In the genomic region with DNA sequence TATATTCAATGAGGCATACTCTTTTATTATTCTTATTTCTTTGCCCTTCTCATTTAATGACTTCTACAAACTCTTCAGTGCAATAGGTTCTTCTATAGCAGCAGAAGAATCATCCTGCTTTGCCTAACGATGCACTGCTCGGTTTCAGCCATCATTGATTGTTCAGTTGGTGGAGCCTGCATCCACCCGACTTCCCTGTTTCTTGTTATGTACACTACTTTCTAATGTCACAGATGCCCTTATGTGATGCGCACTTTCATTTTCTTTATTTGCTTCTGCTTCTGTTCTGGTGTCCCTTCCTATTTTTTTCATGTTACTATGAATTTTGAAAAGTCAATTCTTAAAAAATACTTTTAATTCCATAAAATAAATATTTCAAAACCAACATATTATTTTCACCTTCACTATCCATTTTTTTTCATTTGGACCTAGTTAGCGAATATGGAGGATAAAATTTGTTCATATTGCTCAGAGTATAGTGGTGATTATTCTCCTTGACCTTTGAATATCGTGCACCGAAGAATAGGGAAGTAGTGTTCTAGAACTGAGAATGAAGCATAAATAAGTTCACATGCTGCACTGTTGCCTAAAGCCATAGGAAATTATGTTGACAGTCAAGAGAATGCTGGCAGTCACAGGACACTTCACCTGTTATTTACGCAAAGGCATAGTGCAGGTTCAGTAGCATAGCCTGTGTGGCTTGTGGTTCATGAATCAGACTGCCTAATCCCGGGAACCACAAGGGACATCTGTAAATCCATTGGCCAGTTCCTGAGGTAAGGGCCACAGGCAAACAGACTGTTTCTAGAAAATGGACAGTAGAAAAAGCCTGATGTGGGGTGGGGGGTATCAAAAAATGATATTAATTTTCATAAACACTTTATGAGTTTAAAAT, we compare ENCODE assay signal across 18 cellular contexts. TPM values are rescaled to one million over a fixed set of nuclear protein-coding genes. Genes with fewer than 3 reads are reported as not detected.
DNase-seq lines count a peak whose midpoint lies in the region; ATAC-seq and TF ChIP-seq lines count a peak whose summit lies in the region.
"Had no signal": no experiment of that assay in that cellular context is flagged by ENCODE, and none has a peak within 500 bp of the region (broad histone marks: within the 10 kb centered on the region; RNA-seq: fewer than 3 reads in every experiment).

No MANE protein-coding gene starts in this region.

- H3K4me1 Mint-ChIP-seq in activated naive CD8-positive, alpha-beta T cell treated with anti-CD3 and anti-CD28 coated beads for 36 hours = peaks cover 22% of the 10 kb centered on the region

- H3K27me3 Mint-ChIP-seq in activated naive CD8-positive, alpha-beta T cell treated with anti-CD3 and anti-CD28 coated beads for 36 hours = peaks cover 4% of the 10 kb centered on the region

- DNase-seq in CD1c-positive myeloid dendritic cell (ENCODE audit: extremely low spot score) (peak; percentile 8), LHCN-M2 (ENCODE audit: low read depth) (peak; percentile 50), NCI-H345 treated with DMSO at 0.1 percent for 48 hours (lab: John Stamatoyannopoulos, UW; ENCODE audit: unreplicated experiment) (no peak), vagina (ENCODE audit: extremely low spot score in 2 of 2) (no peak), nucleus accumbens (lab: John Stamatoyannopoulos, UW) (no peak), activated gamma-delta T cell (lab: John Stamatoyannopoulos, UW) (no peak)
- no peak for DNase-seq in activated naive CD8-positive, alpha-beta T cell treated with anti-CD3 and anti-CD28 coated beads for 36 hours
- DNase-seq: activated CD4-positive, alpha-beta memory T cell treated with anti-CD3 and anti-CD28 coated beads, Interleukin-2, amount 10 ng/mL, durations not matched to agents 7 days and 5 days; COR-L47; HFFc6; NCI-H2081; NCI-H748 treated with DMSO at 0.1 percent for 48 hours; testis; WERI-Rb-1 had no signal

- H3K27ac ChIP-seq in vagina = no peak overlapping the region
- H3K27ac ChIP-seq: esophagus muscularis mucosa, testis, WERI-Rb-1 had no signal

- no peak overlapping the region for H3K4me3 ChIP-seq in vagina
- H3K4me3 ChIP-seq: esophagus muscularis mucosa, testis had no signal

- no peaks in the 10 kb centered on the region for H3K36me3 Mint-ChIP-seq in activated naive CD8-positive, alpha-beta T cell treated with anti-CD3 and anti-CD28 coated beads for 36 hours

- no peaks in the 10 kb centered on the region for H3K27me3 ChIP-seq in vagina
- H3K27me3 ChIP-seq: esophagus muscularis mucosa, testis had no signal

- H3K4me3 Mint-ChIP-seq in activated naive CD8-positive, alpha-beta T cell treated with anti-CD3 and anti-CD28 coated beads for 36 hours = no peak overlapping the region
- H3K4me3 Mint-ChIP-seq: activated CD4-positive, alpha-beta memory T cell treated with anti-CD3 and anti-CD28 coated beads, Interleukin-2, amount 10 ng/mL, durations not matched to agents 7 days and 5 days; HFFc6 had no signal

- H3K9me3 ChIP-seq in vagina = no peaks in the 10 kb centered on the region
- H3K9me3 ChIP-seq: esophagus muscularis mucosa, testis had no signal

- H3K36me3 ChIP-seq in vagina = no peaks in the 10 kb centered on the region
- H3K36me3 ChIP-seq: esophagus muscularis mucosa, WERI-Rb-1 had no signal

- intact Hi-C loops in vagina (cut with DNase I) = no loop called here

- H3K9me3 Mint-ChIP-seq in activated naive CD8-positive, alpha-beta T cell treated with anti-CD3 and anti-CD28 coated beads for 36 hours = peaks cover 3% of the 10 kb centered on the region
- H3K9me3 Mint-ChIP-seq: HFFc6 had no signal

- H3K27ac Mint-ChIP-seq in activated naive CD8-positive, alpha-beta T cell treated with anti-CD3 and anti-CD28 coated beads for 36 hours = peak overlapping the region; percentile 64
- H3K27ac Mint-ChIP-seq: activated CD4-positive, alpha-beta memory T cell treated with anti-CD3 and anti-CD28 coated beads, Interleukin-2, amount 10 ng/mL, durations not matched to agents 7 days and 5 days; HFFc6 had no signal

- TF ChIP-seq CTCF in vagina (IDR thresholded peaks at IDR 0.05) = no peak

- no peak for TF ChIP-seq POLR2A in vagina (IDR thresholded peaks at IDR 0.05)

- peak; percentile 64 for ATAC-seq in GM18867 (IDR thresholded peaks at IDR 0.05; ENCODE audit: unreplicated experiment)

- no peaks in the 10 kb centered on the region for H3K4me1 ChIP-seq in vagina
- H3K4me1 ChIP-seq: esophagus muscularis mucosa, testis had no signal

RNA-seq across cellular contexts. Expression of a gene that starts 21.3 kb away (rescaled TPM):
- total RNA-seq in LHCN-M2 (2014; rRNA removed) (not detected in 2 replicates), vagina (49.8 TPM)
- not detected for polyA plus RNA-seq in LHCN-M2 (2012)
- total RNA-seq in activated naive CD8-positive, alpha-beta T cell treated with anti-CD3 and anti-CD28 coated beads for 36 hours = under 1 TPM in 1 of 2 experiments, not detected in 1; 0.14 TPM
- total RNA-seq: activated CD4-positive, alpha-beta memory T cell treated with anti-CD3 and anti-CD28 coated beads, Interleukin-2, amount 10 ng/mL, durations not matched to agents 7 days and 5 days; glomerular endothelial cell; HFFc6 had no signal

RNA-seq across cellular contexts. Expression of a gene that starts 50.3 kb away (rescaled TPM):
- total RNA-seq in LHCN-M2 (2014; rRNA removed) (not detected in 2 replicates), vagina (2.2 TPM)
- not detected for polyA plus RNA-seq in LHCN-M2 (2012)
- total RNA-seq in activated naive CD8-positive, alpha-beta T cell treated with anti-CD3 and anti-CD28 coated beads for 36 hours = not detected
- total RNA-seq: activated CD4-positive, alpha-beta memory T cell treated with anti-CD3 and anti-CD28 coated beads, Interleukin-2, amount 10 ng/mL, durations not matched to agents 7 days and 5 days; glomerular endothelial cell; HFFc6; skeletal muscle tissue had no signal

Comparison
In these comparisons a context has a peak if more than half of its experiments do, and no peak if none do; other contexts are left out.
1. DNase-seq: peak in CD1c-positive myeloid dendritic cell (single experiment) and LHCN-M2 (single experiment); none in activated naive CD8-positive, alpha-beta T cell treated with anti-CD3 and anti-CD28 coated beads for 36 hours (single experiment), NCI-H345 treated with DMSO at 0.1 percent for 48 hours (single experiment), vagina (0 of 2), nucleus accumbens (0 of 56) and activated gamma-delta T cell (single experiment).
2. RNA of a gene that starts 21.3 kb away (total RNA-seq): 49.8 TPM in vagina (single experiment); 0.14 TPM in activated naive CD8-positive, alpha-beta T cell treated with anti-CD3 and anti-CD28 coated beads for 36 hours and not detected in LHCN-M2; every median in the first group is over 10 times any median in the second.